In the genomic region with DNA sequence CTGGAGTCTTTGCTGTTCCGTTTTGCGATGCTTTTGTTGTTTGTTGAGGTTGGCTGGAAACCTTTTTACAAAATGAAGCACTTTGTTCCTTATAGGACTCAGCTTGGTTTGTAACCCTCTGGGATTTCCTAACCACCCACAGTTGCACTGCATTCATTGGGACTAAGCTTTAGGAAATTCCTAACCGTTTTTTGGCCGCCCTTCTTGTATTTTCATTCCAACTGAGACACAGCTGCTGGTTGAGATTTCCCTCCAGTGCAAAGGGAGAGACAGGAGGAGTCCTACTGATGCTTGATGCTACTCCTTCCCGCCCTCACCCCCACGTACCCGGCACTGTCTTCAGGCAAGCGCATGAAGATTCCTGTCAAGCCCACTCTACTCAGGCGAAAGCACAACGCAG, we compare ENCODE assay signal across 26 cellular contexts. TPM values are rescaled to one million over a fixed set of nuclear protein-coding genes. Genes with fewer than 3 reads are reported as not detected.
"Had no signal": no experiment of that assay in that cellular context is flagged by ENCODE, and none has a peak within 500 bp of the region (broad histone marks: within the 10 kb centered on the region; RNA-seq: fewer than 3 reads in every experiment).

No MANE protein-coding gene starts in this region.

- DNase-seq: cortex of kidney; effector CD4-positive, alpha-beta T cell; foreskin melanocyte; glutamatergic neuron; kidney; left colon; natural killer cell; pancreas; sigmoid colon; stimulated activated CD4-positive, alpha-beta T cell treated with anti-CD3 and anti-CD28 coated beads, Interleukin-2, amount 100 ng/mL, for 24 hours; stimulated activated CD4-positive, alpha-beta T cell treated with anti-CD3 and anti-CD28 coated beads, Interleukin-4, amount 100 ng/mL, for 24 hours; stimulated activated naive CD4-positive, alpha-beta T cell treated with Interleukin-2 at 50 U/mL for 16 hours; stomach; upper lobe of left lung; uterus had no signal

- ATAC-seq: esophagus mucosa; left colon; natural killer cell; pancreas; stimulated activated effector memory CD8-positive, alpha-beta T cell treated with anti-CD3 and anti-CD28 coated beads, Interleukin-12 subunit alpha, Interleukin-12 subunit beta, amount 100 ng/mL, for 72 hours had no signal

- H3K27ac ChIP-seq: neutrophil, pancreas, sigmoid colon, stomach, thoracic aorta, tibial nerve, upper lobe of left lung, uterus had no signal

RNA-seq across cellular contexts. Expression of a gene that starts 6.2 kb away (rescaled TPM):
- total RNA-seq: dermis microvascular lymphatic vessel endothelial cell, esophagus mucosa, lung, mononuclear cell, natural killer cell, posterior vena cava, pulmonary artery endothelial cell, subcutaneous adipose tissue, thoracic aorta had no signal
